In the genomic region with DNA sequence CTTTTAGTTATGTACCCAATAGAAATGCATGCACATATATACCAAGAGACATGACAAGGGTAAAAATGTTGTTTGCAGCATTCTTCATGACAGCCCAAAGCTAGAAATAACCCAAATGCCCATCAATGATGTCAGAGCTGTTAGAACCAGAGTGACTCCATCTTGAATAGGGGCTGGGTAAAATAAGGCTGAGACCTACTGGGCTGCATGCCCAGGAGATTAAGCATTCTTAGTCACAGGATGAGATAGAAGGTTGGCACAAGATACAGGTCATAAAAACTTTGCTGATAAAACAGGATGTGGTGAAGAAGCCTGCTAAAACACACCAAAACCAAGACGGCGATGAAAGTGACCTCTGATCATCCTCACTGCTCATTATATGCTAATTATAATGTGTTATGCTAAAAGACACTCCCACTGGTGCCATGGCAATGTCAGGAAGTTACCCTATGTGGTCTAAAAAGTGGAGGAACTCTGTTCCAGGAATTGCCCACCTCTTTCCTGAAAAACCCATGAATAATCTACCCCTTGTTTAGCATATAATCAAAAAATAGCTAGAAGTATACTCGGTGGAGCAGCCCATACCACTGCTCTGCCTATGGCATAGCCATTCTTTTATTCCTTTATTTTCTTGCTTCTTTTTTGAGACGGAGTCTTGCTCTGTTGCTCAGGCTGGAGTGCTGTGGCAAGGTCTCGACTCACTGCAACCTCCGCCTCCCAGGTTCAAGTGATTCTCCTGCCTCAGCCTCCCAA, we compare ENCODE assay signal across 9 cellular contexts. TPM values are rescaled to one million over a fixed set of nuclear protein-coding genes. Genes with fewer than 3 reads are reported as not detected.
DNase-seq lines count a peak whose midpoint lies in the region; ATAC-seq and TF ChIP-seq lines count a peak whose summit lies in the region.
"Had no signal": no experiment of that assay in that cellular context is flagged by ENCODE, and none has a peak within 500 bp of the region (broad histone marks: within the 10 kb centered on the region; RNA-seq: fewer than 3 reads in every experiment).

No MANE protein-coding gene starts in this region.

- CTCF ChIA-PET in CD4-positive, alpha-beta T cell (lab: Charles Lee) = no interaction called here

- ATAC-seq in CD4-positive, alpha-beta T cell (ENCODE audit: poor library complexity) = peak; percentile 82
- ATAC-seq in mucosa of descending colon (peak; percentile 39), gastrocnemius medialis (no peak)

- 73% methylated on average over 6 of the region's 6 CpGs for WGBS in prostate gland

- H3K4me1 Mint-ChIP-seq in CD4-positive, alpha-beta T cell (ENCODE audit: low read depth) = peaks cover 21% of the 10 kb centered on the region
- peaks cover 24% of the 10 kb centered on the region for H3K4me1 Mint-ChIP-seq in activated T-helper 2 cell treated with anti-CD3 and anti-CD28 coated beads, Interferon-gamma antibody, Interleukin-2, Interleukin-4, amounts not matched to agents 10 μg/mL and 5 μg/mL and 100 μg/mL, durations not matched to agents 14 hours and 24 hours and 36 hours (ENCODE audit: low read depth)

- no peak overlapping the region for H3K4me3 Mint-ChIP-seq in CD4-positive, alpha-beta T cell
- peak overlapping the region; percentile 5 for H3K4me3 Mint-ChIP-seq in activated T-helper 2 cell treated with anti-CD3 and anti-CD28 coated beads, Interferon-gamma antibody, Interleukin-2, Interleukin-4, amounts not matched to agents 10 μg/mL and 5 μg/mL and 100 μg/mL, durations not matched to agents 14 hours and 24 hours and 36 hours (ENCODE audit: low read depth)

- no peaks in the 10 kb centered on the region for H3K79me2 ChIP-seq in Loucy (ENCODE audit: insufficient read depth, low read length)

- H3K9me3 ChIP-seq in CD4-positive, alpha-beta T cell (ENCODE audit: control insufficient read depth, low read length) = no peaks in the 10 kb centered on the region
- H3K9me3 ChIP-seq in Loucy (ENCODE audit: insufficient read depth, low read depth, low read length) = no peaks in the 10 kb centered on the region
- H3K9me3 ChIP-seq in mucosa of descending colon = no peaks in the 10 kb centered on the region
- no peaks in the 10 kb centered on the region for H3K9me3 ChIP-seq in prostate gland
- H3K9me3 ChIP-seq in gastrocnemius medialis = no peaks in the 10 kb centered on the region

- no peaks in the 10 kb centered on the region for H3K9me3 Mint-ChIP-seq in CD4-positive, alpha-beta T cell
- H3K9me3 Mint-ChIP-seq in activated T-helper 2 cell treated with anti-CD3 and anti-CD28 coated beads, Interferon-gamma antibody, Interleukin-2, Interleukin-4, amounts not matched to agents 10 μg/mL and 5 μg/mL and 100 μg/mL, durations not matched to agents 14 hours and 24 hours and 36 hours = no peaks in the 10 kb centered on the region

- H3K9ac ChIP-seq in Loucy (ENCODE audit: low read depth, low read length, poor library complexity, severe bottlenecking) = no peak overlapping the region

- no peaks in the 10 kb centered on the region for H3K27me3 Mint-ChIP-seq in CD4-positive, alpha-beta T cell
- no peaks in the 10 kb centered on the region for H3K27me3 Mint-ChIP-seq in activated T-helper 2 cell treated with anti-CD3 and anti-CD28 coated beads, Interferon-gamma antibody, Interleukin-2, Interleukin-4, amounts not matched to agents 10 μg/mL and 5 μg/mL and 100 μg/mL, durations not matched to agents 14 hours and 24 hours and 36 hours (ENCODE audit: low read depth)

- intact Hi-C loops in CD4-positive, alpha-beta T cell (cut with DNase I, micrococcal nuclease) = loop anchor here in 1 of 2 experiments (5.0 kb wide), 1 partner anchor 72 kb away; the partner anchor contains the start of gene PCNP
- intact Hi-C loops in activated T-helper 2 cell treated with anti-CD3 and anti-CD28 coated beads, Interferon-gamma antibody, Interleukin-2, Interleukin-4, amounts not matched to agents 10 μg/mL and 5 μg/mL and 100 μg/mL, durations not matched to agents 14 hours and 24 hours and 36 hours (cut with micrococcal nuclease) = loop anchor here (1.0 to 5.0 kb wide), 3 partner anchors 33 to 262 kb away; partner anchors contain the start of genes PCNP and ZBTB11
- intact Hi-C loops in mucosa of descending colon (cut with DNase I, micrococcal nuclease) = no loop called here
- intact Hi-C loops in prostate gland (cut with DNase I) = no loop called here
- intact Hi-C loops in gastrocnemius medialis (cut with DNase I; ENCODE audit: low total_unique reads) = no loop called here

- DNase-seq in CD4-positive, alpha-beta T cell = peak in 4 of 10 experiments; percentile 19 to 32 (median 24)
- DNase-seq in activated T-helper 2 cell treated with anti-CD3 and anti-CD28 coated beads, Interferon-gamma antibody, Interleukin-2, Interleukin-4, amounts not matched to agents 10 μg/mL and 5 μg/mL and 100 μg/mL, durations not matched to agents 14 hours and 24 hours and 36 hours (ENCODE audit: low spot score) = peak; percentile 29
- DNase-seq in mucosa of descending colon = peak in 1 of 3 donors; percentile 4
- DNase-seq in NCI-H2171 (lab: John Stamatoyannopoulos, UW) = no peak
- DNase-seq in prostate gland (ENCODE audit: low spot score) = no peak
- no peak for DNase-seq in Kasumi-1 (lab: John Stamatoyannopoulos, UW)
- no peak for DNase-seq in gastrocnemius medialis

- in situ Hi-C loops in gastrocnemius medialis (cut with MboI; ENCODE audit: low sequenced_read_pairs in 4 of 4) = no loop called here

- H3K4me2 ChIP-seq in Loucy (ENCODE audit: low read depth, low read length, poor library complexity, severe bottlenecking) = peak overlapping the region; percentile 47

- no peaks in the 10 kb centered on the region for H3K27me3 ChIP-seq in CD4-positive, alpha-beta T cell (ENCODE audit: control insufficient read depth, insufficient read depth, low read length)
- H3K27me3 ChIP-seq in Loucy (ENCODE audit: insufficient read depth, low read length, poor library complexity, severe bottlenecking) (no peaks in the 10 kb centered on the region), prostate gland (replicated peaks; ENCODE audit: insufficient read depth) (no peaks in the 10 kb centered on the region), gastrocnemius medialis (no peaks in the 10 kb centered on the region)

- H4K20me1 ChIP-seq in Loucy (ENCODE audit: insufficient read depth, low read length, poor library complexity, severe bottlenecking) = no peaks in the 10 kb centered on the region

- H3K27ac Mint-ChIP-seq in CD4-positive, alpha-beta T cell = peak overlapping the region; percentile 52
- H3K27ac Mint-ChIP-seq in activated T-helper 2 cell treated with anti-CD3 and anti-CD28 coated beads, Interferon-gamma antibody, Interleukin-2, Interleukin-4, amounts not matched to agents 10 μg/mL and 5 μg/mL and 100 μg/mL, durations not matched to agents 14 hours and 24 hours and 36 hours = peak overlapping the region; percentile 78

- 0 out of 2 replicates have a peak overlapping the region, but pooled peaks have one; percentile 53 for H2AFZ ChIP-seq in Loucy (ENCODE audit: low read length)

- TF ChIP-seq POLR2A in prostate gland (IDR thresholded peaks at IDR 0.05) (no peak), gastrocnemius medialis (IDR thresholded peaks at IDR 0.05) (no peak)

- H3K9me2 ChIP-seq in Loucy (replicated peaks; ENCODE audit: low read depth, low read length) = no peaks in the 10 kb centered on the region

- POLR2A ChIA-PET in CD4-positive, alpha-beta T cell (lab: Charles Lee) = interaction anchor here (1.0 to 1.5 kb wide), 2 partner anchors 70 to 79 kb away, joined by 4 read pairs; partner anchors contain the start of gene PCNP

- H3K36me3 Mint-ChIP-seq in CD4-positive, alpha-beta T cell (ENCODE audit: low read depth) = peaks cover 15% of the 10 kb centered on the region
- H3K36me3 Mint-ChIP-seq in activated T-helper 2 cell treated with anti-CD3 and anti-CD28 coated beads, Interferon-gamma antibody, Interleukin-2, Interleukin-4, amounts not matched to agents 10 μg/mL and 5 μg/mL and 100 μg/mL, durations not matched to agents 14 hours and 24 hours and 36 hours (ENCODE audit: low read depth) = peaks cover 18% of the 10 kb centered on the region

- H3F3A ChIP-seq in Loucy (ENCODE audit: low read depth) = no peaks in the 10 kb centered on the region

- H3K36me3 ChIP-seq in Loucy (ENCODE audit: insufficient read depth, low read length) (no peaks in the 10 kb centered on the region), mucosa of descending colon (ENCODE audit: low read depth) (no peaks in the 10 kb centered on the region), prostate gland (no peaks in the 10 kb centered on the region), gastrocnemius medialis (peaks cover 0 to 17% of the 10 kb centered on the region in 2 donors)

- H3K4me3 ChIP-seq in Loucy (ENCODE audit: low read length, poor library complexity, severe bottlenecking) (peak overlapping the region; percentile 5), mucosa of descending colon (no peak overlapping the region), prostate gland (no peak overlapping the region), gastrocnemius medialis (no peak overlapping the region)
- H3K4me3 ChIP-seq: SK-N-MC had no signal

- H3K27ac ChIP-seq in CD4-positive, alpha-beta T cell (ENCODE audit: low read depth, low read length) = no peak overlapping the region
- no peak overlapping the region for H3K27ac ChIP-seq in prostate gland
- H3K27ac ChIP-seq in gastrocnemius medialis = no peak overlapping the region
- H3K27ac ChIP-seq: SK-N-MC had no signal

- no peak for TF ChIP-seq CTCF in CD4-positive, alpha-beta T cell (IDR thresholded peaks at IDR 0.05)
- TF ChIP-seq CTCF in Loucy (conservative IDR thresholded peaks at IDR 0.05; ENCODE audit: low read length) (no peak), mucosa of descending colon (IDR thresholded peaks at IDR 0.05) (no peak), prostate gland (IDR thresholded peaks at IDR 0.05) (no peak), gastrocnemius medialis (IDR thresholded peaks at IDR 0.05 in 4 of 5, conservative IDR thresholded peaks at IDR 0.05 in 1 of 5) (no peak)

- H3K4me1 ChIP-seq in Loucy (ENCODE audit: insufficient read depth, low read length, poor library complexity, severe bottlenecking) (peaks cover 17% of the 10 kb centered on the region), mucosa of descending colon (ENCODE audit: low read depth) (no peaks in the 10 kb centered on the region), prostate gland (replicated peaks) (no peaks in the 10 kb centered on the region), gastrocnemius medialis (no peaks in the 10 kb centered on the region)

RNA-seq across cellular contexts. Expression of gene ZBTB11, which starts 32.9 kb away (rescaled TPM):
- total RNA-seq in CD4-positive, alpha-beta T cell = 10 to 100 TPM; 73.5 to 76.6 TPM
- total RNA-seq in activated T-helper 2 cell treated with anti-CD3 and anti-CD28 coated beads, Interferon-gamma antibody, Interleukin-2, Interleukin-4, amounts not matched to agents 10 μg/mL and 5 μg/mL and 100 μg/mL, durations not matched to agents 14 hours and 24 hours and 36 hours = 27.5 and 29.6 TPM in 2 replicates
- total RNA-seq in mucosa of descending colon (10 to 100 TPM; 13.0 to 19.4 (median 13.1) TPM), prostate gland (10 to 100 TPM; 20.5 to 21.2 TPM), gastrocnemius medialis (10 to 100 TPM; 14.6 to 20.9 (median 16.1) TPM)

RNA-seq across cellular contexts. Expression of gene RPL24, which starts 42.5 kb away (rescaled TPM):
- total RNA-seq in CD4-positive, alpha-beta T cell = 1,000 to 10,000 TPM; 1,722 to 1,769 TPM
- total RNA-seq in activated T-helper 2 cell treated with anti-CD3 and anti-CD28 coated beads, Interferon-gamma antibody, Interleukin-2, Interleukin-4, amounts not matched to agents 10 μg/mL and 5 μg/mL and 100 μg/mL, durations not matched to agents 14 hours and 24 hours and 36 hours = 1,565 and 1,599 TPM in 2 replicates
- 100 to 1,000 TPM; 710 to 847 (median 734) TPM for total RNA-seq in mucosa of descending colon
- total RNA-seq in prostate gland = 1,000 to 10,000 TPM in 1 of 2 donors, 100 to 1,000 TPM in 1; 839 to 1,589 TPM
- 1,000 to 10,000 TPM; 1,085 to 1,329 (median 1,254) TPM for total RNA-seq in gastrocnemius medialis

Comparison
In these comparisons a context has a peak if more than half of its experiments do, and no peak if none do; other contexts are left out.
1. ATAC-seq: peak in CD4-positive, alpha-beta T cell (single experiment) and mucosa of descending colon (single experiment); none in gastrocnemius medialis (0 of 2).